In genomic region chrX:40175416-40176255, GRCh38 we compare ENCODE assay signal across 1 cellular context.
TF ChIP-seq lines count a peak whose summit lies in the region.

No MANE protein-coding gene starts in this region.

TF ChIP-seq in HepG2, 621 proteins besides CTCF, POLR2A, EP300 and RAD21 (continued from another document and continues in another):
- TF ChIP-seq SKI (IDR thresholded peaks at IDR 0.05; ENCODE audit: partially characterized antibody) (no peak), BRF2 (CRISPR knock-in tag; IDR thresholded peaks at IDR 0.05) (no peak), REPIN1 (CRISPR knock-in tag; IDR thresholded peaks at IDR 0.05; ENCODE audit: borderline replicate concordance, low read depth) (no peak), SMARCC2 (IDR thresholded peaks at IDR 0.05) (no peak), ZNF160 (CRISPR knock-in tag; IDR thresholded peaks at IDR 0.05) (no peak), ZNF737 (CRISPR knock-in tag; IDR thresholded peaks at IDR 0.05; ENCODE audit: borderline replicate concordance) (no peak), ZNF263 (CRISPR knock-in tag; IDR thresholded peaks at IDR 0.05) (no peak), ZNF691 (CRISPR knock-in tag; IDR thresholded peaks at IDR 0.05; ENCODE audit: borderline replicate concordance, low read depth) (no peak), ZNF138 (CRISPR knock-in tag; IDR thresholded peaks at IDR 0.05; ENCODE audit: low read depth) (0 out of 2 replicates have a peak, but pooled peaks have one; percentile 19), ZNF703 (CRISPR knock-in tag; IDR thresholded peaks at IDR 0.05; ENCODE audit: borderline replicate concordance) (0 out of 2 replicates have a peak, but pooled peaks have one; percentile 26), HNF1A (IDR thresholded peaks at IDR 0.05; ENCODE audit: low read depth) (no peak), HNF1A (CRISPR knock-in tag; IDR thresholded peaks at IDR 0.05; ENCODE audit: borderline replicate concordance) (peak; percentile 19; the same call in 1 of the 2 replicates), PAXIP1 (CRISPR knock-in tag; conservative IDR thresholded peaks at IDR 0.05) (peak; percentile 38; the same call in 1 of the 2 replicates), TGIF2 (CRISPR knock-in tag; IDR thresholded peaks at IDR 0.05) (no peak), SMARCE1 (IDR thresholded peaks at IDR 0.05; ENCODE audit: borderline replicate concordance) (no peak), DNMT3B (CRISPR knock-in tag; conservative IDR thresholded peaks at IDR 0.05) (no peak), ARNT (IDR thresholded peaks at IDR 0.05) (no peak), ZNF274 (CRISPR knock-in tag; IDR thresholded peaks at IDR 0.05) (no peak), ZBTB34 (CRISPR knock-in tag; IDR thresholded peaks at IDR 0.05) (no peak), ZBTB8A (CRISPR knock-in tag; IDR thresholded peaks at IDR 0.05; ENCODE audit: borderline replicate concordance, low read depth) (no peak), YEATS4 (CRISPR knock-in tag; IDR thresholded peaks at IDR 0.05; ENCODE audit: borderline replicate concordance) (no peak; the same call in 1 of the 2 replicates), ZNF609 (CRISPR knock-in tag; IDR thresholded peaks at IDR 0.05; ENCODE audit: borderline replicate concordance) (peak; percentile 44), ZSCAN5A (CRISPR knock-in tag; IDR thresholded peaks at IDR 0.05; ENCODE audit: borderline replicate concordance) (no peak), ZNF235 (CRISPR knock-in tag; IDR thresholded peaks at IDR 0.05; ENCODE audit: borderline replicate concordance) (no peak), ZNF451 (CRISPR knock-in tag; IDR thresholded peaks at IDR 0.05) (no peak), SNAPC4 (CRISPR knock-in tag; IDR thresholded peaks at IDR 0.05) (0 out of 2 replicates have a peak, but pooled peaks have one; percentile 21), HMGXB4 (CRISPR knock-in tag; IDR thresholded peaks at IDR 0.05; ENCODE audit: borderline replicate concordance in 1 of 2, low read depth in 1 of 2) (peak; percentile 42 to 46; a peak in 2 of 4 replicates)
